Comparison of ENCODE assay signal across 1 cellular context in genomic region chr22:49962012-49962750, GRCh38.
TF ChIP-seq lines count a peak whose summit lies in the region.

No MANE protein-coding gene starts in this region.

TF ChIP-seq in K562, 482 proteins besides CTCF, POLR2A, EP300 and RAD21 (continued from another document and continues in another):
- TF ChIP-seq, protein P1, sequence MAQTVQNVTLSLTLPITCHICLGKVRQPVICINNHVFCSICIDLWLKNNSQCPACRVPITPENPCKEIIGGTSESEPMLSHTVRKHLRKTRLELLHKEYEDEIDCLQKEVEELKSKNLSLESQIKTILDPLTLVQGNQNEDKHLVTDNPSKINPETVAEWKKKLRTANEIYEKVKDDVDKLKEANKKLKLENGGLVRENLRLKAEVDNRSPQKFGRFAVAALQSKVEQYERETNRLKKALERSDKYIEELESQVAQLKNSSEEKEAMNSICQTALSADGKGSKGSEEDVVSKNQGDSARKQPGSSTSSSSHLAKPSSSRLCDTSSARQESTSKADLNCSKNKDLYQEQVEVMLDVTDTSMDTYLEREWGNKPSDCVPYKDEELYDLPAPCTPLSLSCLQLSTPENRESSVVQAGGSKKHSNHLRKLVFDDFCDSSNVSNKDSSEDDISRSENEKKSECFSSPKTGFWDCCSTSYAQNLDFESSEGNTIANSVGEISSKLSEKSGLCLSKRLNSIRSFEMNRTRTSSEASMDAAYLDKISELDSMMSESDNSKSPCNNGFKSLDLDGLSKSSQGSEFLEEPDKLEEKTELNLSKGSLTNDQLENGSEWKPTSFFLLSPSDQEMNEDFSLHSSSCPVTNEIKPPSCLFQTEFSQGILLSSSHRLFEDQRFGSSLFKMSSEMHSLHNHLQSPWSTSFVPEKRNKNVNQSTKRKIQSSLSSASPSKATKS (CRISPR knock-in tag; IDR thresholded peaks at IDR 0.05), result no peak
- TF ChIP-seq, protein P2, sequence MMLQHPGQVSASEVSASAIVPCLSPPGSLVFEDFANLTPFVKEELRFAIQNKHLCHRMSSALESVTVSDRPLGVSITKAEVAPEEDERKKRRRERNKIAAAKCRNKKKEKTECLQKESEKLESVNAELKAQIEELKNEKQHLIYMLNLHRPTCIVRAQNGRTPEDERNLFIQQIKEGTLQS (IDR thresholded peaks at IDR 0.05), result peak; percentile 21; the same call in 1 of the 2 replicates
- TF ChIP-seq, protein P2 (CRISPR knock-in tag; conservative IDR thresholded peaks at IDR 0.05), result no peak
- TF ChIP-seq ZNF609 (CRISPR knock-in tag; IDR thresholded peaks at IDR 0.05; ENCODE audit: borderline replicate concordance), result no peak
- TF ChIP-seq CHD4 (IDR thresholded peaks at IDR 0.05; ENCODE audit: insufficient read depth, insufficient replicate concordance, low read depth, low read length, poor library complexity, severe bottlenecking), result no peak
- no peak for TF ChIP-seq C11orf30 (IDR thresholded peaks at IDR 0.05; ENCODE audit: low read depth)
- peak; percentile 9; the same call in 1 of the 2 replicates for TF ChIP-seq POLR2G (IDR thresholded peaks at IDR 0.05; ENCODE audit: low read depth, low read length)
- TF ChIP-seq HDGF (IDR thresholded peaks at IDR 0.05), result peak; percentile 65; the same call in 1 of the 2 replicates
- TF ChIP-seq EGR1 (conservative IDR thresholded peaks at IDR 0.05), result peak; percentile 42
- TF ChIP-seq HDAC3 (IDR thresholded peaks at IDR 0.05; ENCODE audit: borderline replicate concordance, partially characterized antibody), result no peak
- TF ChIP-seq PCBP2 (IDR thresholded peaks at IDR 0.05; ENCODE audit: low read depth, low read length, poor library complexity, severe bottlenecking), result no peak
- TF ChIP-seq ZNF395 (CRISPR knock-in tag; IDR thresholded peaks at IDR 0.05), result 0 out of 2 replicates have a peak, but pooled peaks have one; percentile 52
- TF ChIP-seq, protein P3, sequence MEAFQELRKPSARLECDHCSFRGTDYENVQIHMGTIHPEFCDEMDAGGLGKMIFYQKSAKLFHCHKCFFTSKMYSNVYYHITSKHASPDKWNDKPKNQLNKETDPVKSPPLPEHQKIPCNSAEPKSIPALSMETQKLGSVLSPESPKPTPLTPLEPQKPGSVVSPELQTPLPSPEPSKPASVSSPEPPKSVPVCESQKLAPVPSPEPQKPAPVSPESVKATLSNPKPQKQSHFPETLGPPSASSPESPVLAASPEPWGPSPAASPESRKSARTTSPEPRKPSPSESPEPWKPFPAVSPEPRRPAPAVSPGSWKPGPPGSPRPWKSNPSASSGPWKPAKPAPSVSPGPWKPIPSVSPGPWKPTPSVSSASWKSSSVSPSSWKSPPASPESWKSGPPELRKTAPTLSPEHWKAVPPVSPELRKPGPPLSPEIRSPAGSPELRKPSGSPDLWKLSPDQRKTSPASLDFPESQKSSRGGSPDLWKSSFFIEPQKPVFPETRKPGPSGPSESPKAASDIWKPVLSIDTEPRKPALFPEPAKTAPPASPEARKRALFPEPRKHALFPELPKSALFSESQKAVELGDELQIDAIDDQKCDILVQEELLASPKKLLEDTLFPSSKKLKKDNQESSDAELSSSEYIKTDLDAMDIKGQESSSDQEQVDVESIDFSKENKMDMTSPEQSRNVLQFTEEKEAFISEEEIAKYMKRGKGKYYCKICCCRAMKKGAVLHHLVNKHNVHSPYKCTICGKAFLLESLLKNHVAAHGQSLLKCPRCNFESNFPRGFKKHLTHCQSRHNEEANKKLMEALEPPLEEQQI (IDR thresholded peaks at IDR 0.05), result no peak
- TF ChIP-seq KLF16 (IDR thresholded peaks at IDR 0.05), result no peak
- TF ChIP-seq THAP7 (CRISPR knock-in tag; IDR thresholded peaks at IDR 0.05), result no peak
- TF ChIP-seq MED1 (CRISPR knock-in tag; IDR thresholded peaks at IDR 0.05; ENCODE audit: borderline replicate concordance), result no peak
- TF ChIP-seq ZNF76 (CRISPR knock-in tag; IDR thresholded peaks at IDR 0.05; ENCODE audit: borderline replicate concordance), result no peak
- peak; percentile 25; the same call in 1 of the 2 replicates for TF ChIP-seq FOSL1 (tag; conservative IDR thresholded peaks at IDR 0.05)
- TF ChIP-seq, protein P4, sequence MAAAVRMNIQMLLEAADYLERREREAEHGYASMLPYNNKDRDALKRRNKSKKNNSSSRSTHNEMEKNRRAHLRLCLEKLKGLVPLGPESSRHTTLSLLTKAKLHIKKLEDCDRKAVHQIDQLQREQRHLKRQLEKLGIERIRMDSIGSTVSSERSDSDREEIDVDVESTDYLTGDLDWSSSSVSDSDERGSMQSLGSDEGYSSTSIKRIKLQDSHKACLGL (CRISPR knock-in tag; IDR thresholded peaks at IDR 0.05; ENCODE audit: borderline replicate concordance, poor library complexity, severe bottlenecking), result no peak
- TF ChIP-seq SIN3A (IDR thresholded peaks at IDR 0.05; ENCODE audit: borderline replicate concordance in 2 of 2, control insufficient read depth in 1 of 2, low read depth in 2 of 2, low read length in 2 of 2), result peak; percentile 17 to 62; a peak in 2 of 4 replicates
- no peak for TF ChIP-seq MAFG (tag; conservative IDR thresholded peaks at IDR 0.05)
- TF ChIP-seq SMARCC2 (IDR thresholded peaks at IDR 0.05; ENCODE audit: low read depth), result no peak
- TF ChIP-seq CEBPG (CRISPR knock-in tag; IDR thresholded peaks at IDR 0.05), result no peak
- no peak for TF ChIP-seq CEBPG (tag; conservative IDR thresholded peaks at IDR 0.05 in 1 of 2, IDR thresholded peaks at IDR 0.05 in 1 of 2)
- TF ChIP-seq EP400 (IDR thresholded peaks at IDR 0.05), result 0 out of 2 replicates have a peak, but pooled peaks have one; percentile 27
- TF ChIP-seq MTA1 (IDR thresholded peaks at IDR 0.05; ENCODE audit: borderline replicate concordance), result no peak
- no peak for TF ChIP-seq ESRRB (CRISPR knock-in tag; IDR thresholded peaks at IDR 0.05; ENCODE audit: borderline replicate concordance)
- TF ChIP-seq, protein P5, sequence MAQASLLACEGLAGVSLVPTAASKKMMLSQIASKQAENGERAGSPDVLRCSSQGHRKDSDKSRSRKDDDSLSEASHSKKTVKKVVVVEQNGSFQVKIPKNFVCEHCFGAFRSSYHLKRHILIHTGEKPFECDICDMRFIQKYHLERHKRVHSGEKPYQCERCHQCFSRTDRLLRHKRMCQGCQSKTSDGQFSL (CRISPR knock-in tag; IDR thresholded peaks at IDR 0.05), result peak; percentile 88
- TF ChIP-seq, protein P5 (tag; IDR thresholded peaks at IDR 0.05), result peak in 1 of 2 experiments; percentile 95; a peak in 2 of 4 replicates
- TF ChIP-seq, protein P6, sequence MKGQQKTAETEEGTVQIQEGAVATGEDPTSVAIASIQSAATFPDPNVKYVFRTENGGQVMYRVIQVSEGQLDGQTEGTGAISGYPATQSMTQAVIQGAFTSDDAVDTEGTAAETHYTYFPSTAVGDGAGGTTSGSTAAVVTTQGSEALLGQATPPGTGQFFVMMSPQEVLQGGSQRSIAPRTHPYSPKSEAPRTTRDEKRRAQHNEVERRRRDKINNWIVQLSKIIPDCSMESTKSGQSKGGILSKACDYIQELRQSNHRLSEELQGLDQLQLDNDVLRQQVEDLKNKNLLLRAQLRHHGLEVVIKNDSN (CRISPR knock-in tag; IDR thresholded peaks at IDR 0.05), result peak; percentile 57
- no peak for TF ChIP-seq CBX5 (IDR thresholded peaks at IDR 0.05; ENCODE audit: borderline replicate concordance, low read depth)
- no peak for TF ChIP-seq ZNF785 (CRISPR knock-in tag; IDR thresholded peaks at IDR 0.05)
- TF ChIP-seq RBM25 (IDR thresholded peaks at IDR 0.05; ENCODE audit: low read depth, low read length, severe bottlenecking), result no peak
- no peak for TF ChIP-seq FOXJ2 (tag; IDR thresholded peaks at IDR 0.05)
- no peak for TF ChIP-seq TBL1XR1 (IDR thresholded peaks at IDR 0.05; ENCODE audit: low read length in 2 of 2)
- no peak for TF ChIP-seq ZFP91 (CRISPR knock-in tag; IDR thresholded peaks at IDR 0.05)
- TF ChIP-seq, protein P7, sequence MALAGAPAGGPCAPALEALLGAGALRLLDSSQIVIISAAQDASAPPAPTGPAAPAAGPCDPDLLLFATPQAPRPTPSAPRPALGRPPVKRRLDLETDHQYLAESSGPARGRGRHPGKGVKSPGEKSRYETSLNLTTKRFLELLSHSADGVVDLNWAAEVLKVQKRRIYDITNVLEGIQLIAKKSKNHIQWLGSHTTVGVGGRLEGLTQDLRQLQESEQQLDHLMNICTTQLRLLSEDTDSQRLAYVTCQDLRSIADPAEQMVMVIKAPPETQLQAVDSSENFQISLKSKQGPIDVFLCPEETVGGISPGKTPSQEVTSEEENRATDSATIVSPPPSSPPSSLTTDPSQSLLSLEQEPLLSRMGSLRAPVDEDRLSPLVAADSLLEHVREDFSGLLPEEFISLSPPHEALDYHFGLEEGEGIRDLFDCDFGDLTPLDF (CRISPR knock-in tag; IDR thresholded peaks at IDR 0.05), result no peak
- no peak for TF ChIP-seq GTF2E2 (tag; IDR thresholded peaks at IDR 0.05)
- no peak for TF ChIP-seq CHCHD3 (CRISPR knock-in tag; IDR thresholded peaks at IDR 0.05)
- no peak for TF ChIP-seq LARP7 (IDR thresholded peaks at IDR 0.05)
- TF ChIP-seq ZNF699 (CRISPR knock-in tag; IDR thresholded peaks at IDR 0.05; ENCODE audit: insufficient replicate concordance), result no peak
- TF ChIP-seq CCNT2 (IDR thresholded peaks at IDR 0.05; ENCODE audit: borderline replicate concordance, extremely low read depth, insufficient read length, low read depth, low read length), result peak; percentile 67
- peak; percentile 29; the same call in 1 of the 2 replicates for TF ChIP-seq CXXC5 (CRISPR knock-in tag; IDR thresholded peaks at IDR 0.05)
- no peak for TF ChIP-seq RCOR1 (IDR thresholded peaks at IDR 0.05; ENCODE audit: borderline replicate concordance in 1 of 2, low read depth in 2 of 2, low read length in 2 of 2)
- TF ChIP-seq, protein P8, sequence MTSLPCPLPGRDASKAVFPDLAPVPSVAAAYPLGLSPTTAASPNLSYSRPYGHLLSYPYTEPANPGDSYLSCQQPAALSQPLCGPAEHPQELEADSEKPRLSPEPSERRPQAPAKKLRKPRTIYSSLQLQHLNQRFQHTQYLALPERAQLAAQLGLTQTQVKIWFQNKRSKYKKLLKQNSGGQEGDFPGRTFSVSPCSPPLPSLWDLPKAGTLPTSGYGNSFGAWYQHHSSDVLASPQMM (CRISPR knock-in tag; IDR thresholded peaks at IDR 0.05), result no peak
- TF ChIP-seq PTTG1 (tag; IDR thresholded peaks at IDR 0.05; ENCODE audit: low read depth), result no peak
- no peak for TF ChIP-seq NFYB (IDR thresholded peaks at IDR 0.05; ENCODE audit: extremely low read depth, insufficient read length)
